ENCODE assay signal across 1 cellular context in the genomic region with DNA sequence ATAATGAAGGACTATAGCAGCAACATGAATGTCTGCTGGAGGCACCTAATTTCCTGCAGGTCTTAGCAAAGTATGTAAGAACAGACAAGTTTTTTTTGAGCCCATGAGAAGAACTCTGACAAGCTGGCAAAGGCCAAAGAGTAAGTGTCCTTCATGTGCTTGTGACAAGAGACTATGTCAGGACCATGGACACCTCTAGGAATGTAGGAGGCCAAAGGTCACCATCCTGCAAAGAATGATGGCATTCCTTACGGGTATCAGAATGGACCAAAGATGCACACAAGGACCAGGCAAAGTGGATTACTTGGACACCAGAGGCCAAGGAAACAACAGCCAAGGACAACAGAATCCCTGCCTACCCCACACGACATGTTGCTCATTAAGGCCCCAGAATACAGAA.
TF ChIP-seq lines count a peak whose summit lies in the region.

No MANE protein-coding gene starts in this region.

TF ChIP-seq in HCT116, 20 proteins besides CTCF, POLR2A, EP300 and RAD21 (continued from another document):
- TF ChIP-seq, protein P1, sequence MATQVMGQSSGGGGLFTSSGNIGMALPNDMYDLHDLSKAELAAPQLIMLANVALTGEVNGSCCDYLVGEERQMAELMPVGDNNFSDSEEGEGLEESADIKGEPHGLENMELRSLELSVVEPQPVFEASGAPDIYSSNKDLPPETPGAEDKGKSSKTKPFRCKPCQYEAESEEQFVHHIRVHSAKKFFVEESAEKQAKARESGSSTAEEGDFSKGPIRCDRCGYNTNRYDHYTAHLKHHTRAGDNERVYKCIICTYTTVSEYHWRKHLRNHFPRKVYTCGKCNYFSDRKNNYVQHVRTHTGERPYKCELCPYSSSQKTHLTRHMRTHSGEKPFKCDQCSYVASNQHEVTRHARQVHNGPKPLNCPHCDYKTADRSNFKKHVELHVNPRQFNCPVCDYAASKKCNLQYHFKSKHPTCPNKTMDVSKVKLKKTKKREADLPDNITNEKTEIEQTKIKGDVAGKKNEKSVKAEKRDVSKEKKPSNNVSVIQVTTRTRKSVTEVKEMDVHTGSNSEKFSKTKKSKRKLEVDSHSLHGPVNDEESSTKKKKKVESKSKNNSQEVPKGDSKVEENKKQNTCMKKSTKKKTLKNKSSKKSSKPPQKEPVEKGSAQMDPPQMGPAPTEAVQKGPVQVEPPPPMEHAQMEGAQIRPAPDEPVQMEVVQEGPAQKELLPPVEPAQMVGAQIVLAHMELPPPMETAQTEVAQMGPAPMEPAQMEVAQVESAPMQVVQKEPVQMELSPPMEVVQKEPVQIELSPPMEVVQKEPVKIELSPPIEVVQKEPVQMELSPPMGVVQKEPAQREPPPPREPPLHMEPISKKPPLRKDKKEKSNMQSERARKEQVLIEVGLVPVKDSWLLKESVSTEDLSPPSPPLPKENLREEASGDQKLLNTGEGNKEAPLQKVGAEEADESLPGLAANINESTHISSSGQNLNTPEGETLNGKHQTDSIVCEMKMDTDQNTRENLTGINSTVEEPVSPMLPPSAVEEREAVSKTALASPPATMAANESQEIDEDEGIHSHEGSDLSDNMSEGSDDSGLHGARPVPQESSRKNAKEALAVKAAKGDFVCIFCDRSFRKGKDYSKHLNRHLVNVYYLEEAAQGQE (IDR thresholded peaks at IDR 0.05; ENCODE audit: low read depth) = peak; percentile 52
- TF ChIP-seq SIN3A (IDR thresholded peaks at IDR 0.05; ENCODE audit: low read depth) = no peak
